Comparison of ENCODE assay signal across 22 cellular contexts in genomic region chr21:41658321-41658720, GRCh38.
"Had no signal": no experiment of that assay in that cellular context is flagged by ENCODE, and none has a peak within 500 bp of the region (broad histone marks: within the 10 kb centered on the region; RNA-seq: fewer than 3 reads in every experiment).

No MANE protein-coding gene starts in this region.

- H3K4me1 ChIP-seq: left lung had no signal

- H3K36me3 Mint-ChIP-seq: activated naive CD8-positive, alpha-beta T cell treated with anti-CD3 and anti-CD28 coated beads for 36 hours; mesothelial cell of epicardium; stimulated activated memory B cell treated with anti-CD40 and anti-IgM and Interleukin-4, amounts not matched to agents 10 μg/mL and 1 μg/mL and 100 μg/mL, for 72 hours had no signal

- H3K27me3 Mint-ChIP-seq: activated naive CD8-positive, alpha-beta T cell treated with anti-CD3 and anti-CD28 coated beads for 36 hours had no signal

- H3K4me3 ChIP-seq: left lung, testis, upper lobe of left lung had no signal

- DNase-seq: activated B cell treated with CpG ODN at 0.5 μM for 24 hours; activated CD4-positive, alpha-beta T cell treated with anti-CD3 and anti-CD28 coated beads for 36 hours; activated CD4-positive, alpha-beta T cell treated with anti-CD3 and anti-CD28 coated beads, Interleukin-2, amount 50 U/mL, for 4 hours; activated CD8-positive, alpha-beta memory T cell treated with anti-CD3 and anti-CD28 coated beads for 24 hours; activated CD8-positive, alpha-beta memory T cell treated with anti-CD3 and anti-CD28 coated beads, Interleukin-2, amount 50 U/mL, for 4 hours; activated naive CD4-positive, alpha-beta T cell treated with Interleukin-2 at 50 U/mL for 16 hours; activated naive CD8-positive, alpha-beta T cell treated with anti-CD3 and anti-CD28 coated beads for 36 hours; activated T-cell treated with anti-CD3 and anti-CD28 coated beads, Interleukin-2, amount 50 U/mL, for 4 hours; cerebellar nuclear complex; erythroblast; foreskin fibroblast; left lung; small intestine; stimulated activated CD4-positive, alpha-beta T cell treated with anti-CD3 and anti-CD28 coated beads, Interleukin-15, amount 100 ng/mL, for 24 hours; testis had no signal

- H3K36me3 ChIP-seq: left lung, upper lobe of left lung had no signal

- H3K4me3 Mint-ChIP-seq: activated B cell treated with CpG ODN at 0.5 μM for 24 hours; activated CD4-positive, alpha-beta T cell treated with anti-CD3 and anti-CD28 coated beads for 36 hours; activated naive CD8-positive, alpha-beta T cell treated with anti-CD3 and anti-CD28 coated beads for 36 hours; activated T-cell treated with anti-CD3 and anti-CD28 coated beads, Interleukin-2, amount 50 U/mL, for 4 hours; mesothelial cell of epicardium; nephron; stimulated activated memory B cell treated with anti-CD40 and anti-IgM and Interleukin-4, amounts not matched to agents 10 μg/mL and 1 μg/mL and 100 μg/mL, for 72 hours; T-helper 1 cell treated with Interleukin-12 subunit alpha and Interleukin-12 subunit beta and Interleukin-4 antibody, amounts not matched to agents 30 μg/mL and 1 μg/mL, for 36 hours had no signal

- H3K27ac ChIP-seq: left lung, testis, upper lobe of left lung had no signal

- H3K9me3 Mint-ChIP-seq: activated B cell treated with CpG ODN at 0.5 μM for 24 hours; activated naive CD8-positive, alpha-beta T cell treated with anti-CD3 and anti-CD28 coated beads for 36 hours; activated T-cell treated with anti-CD3 and anti-CD28 coated beads, Interleukin-2, amount 50 U/mL, for 4 hours; stimulated activated memory B cell treated with anti-CD40 and anti-IgM and Interleukin-4, amounts not matched to agents 10 μg/mL and 1 μg/mL and 100 μg/mL, for 72 hours; T-helper 1 cell treated with Interleukin-12 subunit alpha and Interleukin-12 subunit beta and Interleukin-4 antibody, amounts not matched to agents 30 μg/mL and 1 μg/mL, for 36 hours had no signal

- ATAC-seq: activated CD4-positive, alpha-beta T cell treated with anti-CD3 and anti-CD28 coated beads for 36 hours; activated T-cell treated with anti-CD3 and anti-CD28 coated beads, Interleukin-2, amount 50 U/mL, for 4 hours; left lung; sciatic nerve; stimulated activated memory B cell treated with anti-CD40 and anti-IgM and Interleukin-4, amounts not matched to agents 10 μg/mL and 1 μg/mL and 100 μg/mL, for 72 hours had no signal

- H3K27ac Mint-ChIP-seq: activated B cell treated with CpG ODN at 0.5 μM for 24 hours; activated CD4-positive, alpha-beta T cell treated with anti-CD3 and anti-CD28 coated beads for 36 hours; activated naive CD8-positive, alpha-beta T cell treated with anti-CD3 and anti-CD28 coated beads for 36 hours; mesothelial cell of epicardium; stimulated activated memory B cell treated with anti-CD40 and anti-IgM and Interleukin-4, amounts not matched to agents 10 μg/mL and 1 μg/mL and 100 μg/mL, for 72 hours; T-helper 1 cell treated with Interleukin-12 subunit alpha and Interleukin-12 subunit beta and Interleukin-4 antibody, amounts not matched to agents 30 μg/mL and 1 μg/mL, for 36 hours had no signal

- H3K4me1 Mint-ChIP-seq: activated B cell treated with CpG ODN at 0.5 μM for 24 hours; activated CD4-positive, alpha-beta T cell treated with anti-CD3 and anti-CD28 coated beads for 36 hours; activated naive CD8-positive, alpha-beta T cell treated with anti-CD3 and anti-CD28 coated beads for 36 hours; nephron had no signal

- FAIRE-seq: endometrium, small intestine had no signal

- H3K27me3 ChIP-seq: testis, upper lobe of left lung had no signal

- H3K9me3 ChIP-seq: left lung, testis, upper lobe of left lung had no signal
